8 cellular contexts compared by ENCODE assay signal in genomic region chr20:58651823-58652605, GRCh38. TPM values are rescaled to one million over a fixed set of nuclear protein-coding genes. Genes with fewer than 3 reads are reported as not detected.
DNase-seq lines count a peak whose midpoint lies in the region; ATAC-seq, FAIRE-seq and TF ChIP-seq lines count a peak whose summit lies in the region.

No MANE protein-coding gene starts in this region.

- H3K4me1 ChIP-seq in CD8-positive, alpha-beta T cell (ENCODE audit: insufficient read depth, low read length), result peaks cover 41% of the 10 kb centered on the region

- H3K9me3 ChIP-seq in CD8-positive, alpha-beta T cell (ENCODE audit: low read length), result no peaks in the 10 kb centered on the region

- H3K27me3 Mint-ChIP-seq in CD8-positive, alpha-beta T cell (ENCODE audit: low read depth), result no peaks in the 10 kb centered on the region
- no peaks in the 10 kb centered on the region for H3K27me3 Mint-ChIP-seq in activated naive CD8-positive, alpha-beta T cell treated with anti-CD3 and anti-CD28 coated beads, Interleukin-2, amount 10 ng/mL, durations not matched to agents 7 days and 5 days
- peaks cover 2% of the 10 kb centered on the region for H3K27me3 Mint-ChIP-seq in glutamatergic neuron (ENCODE audit: unreplicated experiment)

- peak overlapping the region; percentile 99 for H3K4me3 Mint-ChIP-seq in CD8-positive, alpha-beta T cell
- peak overlapping the region; percentile 97 for H3K4me3 Mint-ChIP-seq in activated naive CD8-positive, alpha-beta T cell treated with anti-CD3 and anti-CD28 coated beads, Interleukin-2, amount 10 ng/mL, durations not matched to agents 7 days and 5 days
- peak overlapping the region; percentile 99 for H3K4me3 Mint-ChIP-seq in glutamatergic neuron (ENCODE audit: unreplicated experiment)

- CTCF ChIA-PET in CD8-positive, alpha-beta T cell (lab: Charles Lee), result interaction anchor here (0.7 to 3.5 kb wide), 13 partner anchors 8 to 1260 kb away, joined by 3 to 16 read pairs (median 5); partner anchors contain the start of genes NPEPL1 and RBM38

- peak overlapping the region; percentile 86 for H3K4me3 ChIP-seq in CD8-positive, alpha-beta T cell (ENCODE audit: low read depth, low read length)

- H3K36me3 ChIP-seq in CD8-positive, alpha-beta T cell (ENCODE audit: insufficient read depth, low read length), result no peaks in the 10 kb centered on the region

- POLR2A ChIA-PET in CD8-positive, alpha-beta T cell (lab: Charles Lee), result interaction anchor here (0.6 to 3.5 kb wide), 18 partner anchors 8 to 1024 kb away, joined by 3 to 39 read pairs (median 4); partner anchors contain the start of genes GNAS, NPEPL1 and VAPB
- POLR2A ChIA-PET in activated naive CD8-positive, alpha-beta T cell treated with anti-CD3 and anti-CD28 coated beads, Interleukin-2, amount 10 ng/mL, durations not matched to agents 7 days and 5 days (lab: Charles Lee), result interaction anchor here (0.6 to 3.8 kb wide), 34 partner anchors 8 to 1032 kb away, joined by 3 to 89 read pairs (median 5); partner anchors contain the start of genes ATP5F1E, GNAS, GNAS-AS1 and NELFCD

- H3K9me3 Mint-ChIP-seq in CD8-positive, alpha-beta T cell, result no peaks in the 10 kb centered on the region
- H3K9me3 Mint-ChIP-seq in activated naive CD8-positive, alpha-beta T cell treated with anti-CD3 and anti-CD28 coated beads, Interleukin-2, amount 10 ng/mL, durations not matched to agents 7 days and 5 days, result no peaks in the 10 kb centered on the region
- peaks cover 5% of the 10 kb centered on the region for H3K9me3 Mint-ChIP-seq in glutamatergic neuron (ENCODE audit: unreplicated experiment)

- no peaks in the 10 kb centered on the region for H3K27me3 ChIP-seq in CD8-positive, alpha-beta T cell (ENCODE audit: insufficient read depth, low read length)

- H3K4me1 Mint-ChIP-seq in CD8-positive, alpha-beta T cell (ENCODE audit: low read depth), result peaks cover 37% of the 10 kb centered on the region
- H3K4me1 Mint-ChIP-seq in activated naive CD8-positive, alpha-beta T cell treated with anti-CD3 and anti-CD28 coated beads, Interleukin-2, amount 10 ng/mL, durations not matched to agents 7 days and 5 days, result peaks cover 17% of the 10 kb centered on the region
- peaks cover 24% of the 10 kb centered on the region for H3K4me1 Mint-ChIP-seq in glutamatergic neuron (ENCODE audit: low read depth, unreplicated experiment)

- H3K27ac Mint-ChIP-seq in CD8-positive, alpha-beta T cell, result peak overlapping the region; percentile 99
- H3K27ac Mint-ChIP-seq in activated naive CD8-positive, alpha-beta T cell treated with anti-CD3 and anti-CD28 coated beads, Interleukin-2, amount 10 ng/mL, durations not matched to agents 7 days and 5 days, result peak overlapping the region; percentile 99
- H3K27ac Mint-ChIP-seq in glutamatergic neuron (ENCODE audit: unreplicated experiment), result peak overlapping the region; percentile 98

- peaks cover 26% of the 10 kb centered on the region for H3K36me3 Mint-ChIP-seq in CD8-positive, alpha-beta T cell
- peaks cover 24% of the 10 kb centered on the region for H3K36me3 Mint-ChIP-seq in activated naive CD8-positive, alpha-beta T cell treated with anti-CD3 and anti-CD28 coated beads, Interleukin-2, amount 10 ng/mL, durations not matched to agents 7 days and 5 days
- H3K36me3 Mint-ChIP-seq in glutamatergic neuron (ENCODE audit: unreplicated experiment), result no peaks in the 10 kb centered on the region

- DNase-seq in CD8-positive, alpha-beta T cell, result peak; percentile 48 to 78 (median 65)
- DNase-seq in HT1080 (ENCODE audit: low read depth), result peak; percentile 76
- DNase-seq in activated naive CD8-positive, alpha-beta T cell treated with anti-CD3 and anti-CD28 coated beads, Interleukin-2, amount 10 ng/mL, durations not matched to agents 7 days and 5 days, result peak; percentile 70
- DNase-seq in glutamatergic neuron, result no peak
- peak in 42 of 56 donors; percentile 5 to 71 (median 40) for DNase-seq in nucleus accumbens (lab: John Stamatoyannopoulos, UW)
- DNase-seq in urothelium cell line (ENCODE audit: low spot score), result peak; percentile 76

- peak overlapping the region; percentile 92 for H3K27ac ChIP-seq in CD8-positive, alpha-beta T cell (ENCODE audit: low read depth, low read length)

- intact Hi-C loops in CD8-positive, alpha-beta T cell (cut with DNase I, micrococcal nuclease), result loop anchor here (1.0 to 10.0 kb wide), 23 partner anchors 9 to 1300 kb away; partner anchors contain the start of genes NELFCD (in 2 of the 2), RAE1 (in 2 of the 2), VAPB (in 2 of the 2) and ANKRD60 (in 1 of the 2)

- ATAC-seq in CD8-positive, alpha-beta T cell, result peak; percentile 55
- ATAC-seq in GM19395 (IDR thresholded peaks at IDR 0.05; ENCODE audit: unreplicated experiment) (peak; percentile 53), SK-N-SH treated with all-trans-retinoic acid at 6 μM for 48 hours (peak; percentile 60)
- ATAC-seq in activated naive CD8-positive, alpha-beta T cell treated with anti-CD3 and anti-CD28 coated beads, Interleukin-2, amount 10 ng/mL, durations not matched to agents 7 days and 5 days (ENCODE audit: low read depth), result peak; percentile 55

- FAIRE-seq in urothelium cell line (lab: Jason Lieb, UNC), result no peak

- no peak for TF ChIP-seq CTCF in CD8-positive, alpha-beta T cell (IDR thresholded peaks at IDR 0.05)
- TF ChIP-seq CTCF in glutamatergic neuron (IDR thresholded peaks at IDR 0.05; ENCODE audit: partially characterized antibody, unreplicated experiment), result no peak

TF ChIP-seq in SK-N-SH treated with all-trans-retinoic acid at 6 μM for 48 hours, 23 proteins besides CTCF, POLR2A, EP300 and RAD21 (continues in another document):
- TF ChIP-seq TSHZ2 (CRISPR knock-in tag; IDR thresholded peaks at IDR 0.05), result no peak
- TF ChIP-seq ZNF70 (CRISPR knock-in tag; IDR thresholded peaks at IDR 0.05), result no peak
- no peak for TF ChIP-seq POU6F1 (CRISPR knock-in tag; IDR thresholded peaks at IDR 0.05; ENCODE audit: borderline replicate concordance, low read depth)
- no peak for TF ChIP-seq ESRRG (CRISPR knock-in tag; IDR thresholded peaks at IDR 0.05)
- no peak for TF ChIP-seq ZNF8 (CRISPR knock-in tag; IDR thresholded peaks at IDR 0.05)
- no peak for TF ChIP-seq PPARA (CRISPR knock-in tag; IDR thresholded peaks at IDR 0.05; ENCODE audit: borderline replicate concordance)
- no peak for TF ChIP-seq ZNF565 (CRISPR knock-in tag; conservative IDR thresholded peaks at IDR 0.05; ENCODE audit: low read depth)
- TF ChIP-seq ZC3H10 (CRISPR knock-in tag; IDR thresholded peaks at IDR 0.05), result no peak

RNA-seq across cellular contexts. Expression of gene STX16, which starts 0.9 kb away (rescaled TPM):
- total RNA-seq in CD8-positive, alpha-beta T cell, result 100 to 1,000 TPM; 161 to 177 TPM
- total RNA-seq in HT1080 (2014; rRNA removed; shearing (Covaris generic)), result 20.6 and 21.4 TPM in 2 replicates
- polyA plus RNA-seq in HT1080 (2015; cell fraction: cytosol; rRNA removed), result 46.1 and 53.8 TPM in 2 replicates
- 168 and 190 TPM in 2 replicates for polyA plus RNA-seq in HT1080 (2015; cell fraction: nucleus; rRNA removed)
- 100 to 1,000 TPM; 190 to 195 TPM for total RNA-seq in activated naive CD8-positive, alpha-beta T cell treated with anti-CD3 and anti-CD28 coated beads, Interleukin-2, amount 10 ng/mL, durations not matched to agents 7 days and 5 days
- total RNA-seq in glutamatergic neuron (ENCODE audit: unreplicated experiment), result 71.2 TPM

RNA-seq across cellular contexts. Expression of gene NPEPL1, which starts 40.6 kb away (rescaled TPM):
- 10 to 100 TPM; 46.9 to 58.3 TPM for total RNA-seq in CD8-positive, alpha-beta T cell
- total RNA-seq in HT1080 (2014; rRNA removed; shearing (Covaris generic)), result 0.13 and 0.40 TPM in 2 replicates
- polyA plus RNA-seq in HT1080 (2015; cell fraction: cytosol; rRNA removed), result 0.36 and 0.58 TPM in 2 replicates
- 7.9 and 8.9 TPM in 2 replicates for polyA plus RNA-seq in HT1080 (2015; cell fraction: nucleus; rRNA removed)
- total RNA-seq in activated naive CD8-positive, alpha-beta T cell treated with anti-CD3 and anti-CD28 coated beads, Interleukin-2, amount 10 ng/mL, durations not matched to agents 7 days and 5 days, result 10 to 100 TPM; 37.8 to 41.3 TPM
- total RNA-seq in glutamatergic neuron (ENCODE audit: unreplicated experiment), result 43.2 TPM

Comparison
In these comparisons a context has a peak if more than half of its experiments do, and no peak if none do; other contexts are left out.
1. RNA of gene NPEPL1, which starts 40.6 kb away (total RNA-seq): 46.9 to 58.3 TPM in CD8-positive, alpha-beta T cell, 43.2 TPM in glutamatergic neuron (single experiment) and 37.8 to 41.3 TPM in activated naive CD8-positive, alpha-beta T cell treated with anti-CD3 and anti-CD28 coated beads, Interleukin-2, amount 10 ng/mL, durations not matched to agents 7 days and 5 days; 0.13 to 0.40 TPM in HT1080; every median in the first group is over 10 times any median in the second.
2. Peak in every context shown above with its lines, with median percentiles within 50 percentile points of each other: ATAC-seq, H3K27ac Mint-ChIP-seq and H3K4me3 Mint-ChIP-seq.